Comparison of ENCODE assay signal across 1 cellular context in the genomic region with DNA sequence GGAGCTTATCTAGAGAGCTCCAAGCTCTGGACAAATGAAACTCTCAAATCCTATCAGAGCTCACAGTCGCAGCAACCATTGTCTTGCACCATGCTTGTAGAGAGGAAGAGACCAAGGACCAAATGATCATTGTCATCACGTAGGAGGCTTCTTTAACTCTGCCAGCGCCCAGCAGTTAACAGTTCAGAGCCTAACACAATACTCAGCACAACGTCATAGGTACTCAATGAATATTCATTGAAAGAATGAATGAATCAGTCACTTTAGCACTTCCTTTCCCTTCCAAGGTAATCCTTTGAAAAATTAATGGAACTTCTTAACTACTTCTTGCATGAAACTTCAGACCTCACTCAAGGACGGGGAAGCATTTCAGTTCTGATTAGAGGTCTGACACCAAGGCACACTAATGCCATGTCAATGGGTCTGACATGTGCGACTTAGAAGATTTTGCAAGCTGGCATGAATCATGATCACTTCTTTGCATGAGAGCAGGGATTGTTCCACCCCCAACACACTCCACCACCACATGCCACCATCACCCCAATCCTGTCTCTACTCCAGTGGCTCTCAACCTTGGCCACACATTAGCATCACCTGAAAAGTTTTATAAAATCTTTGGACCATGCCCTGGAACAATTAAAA.
TF ChIP-seq lines count a peak whose summit lies in the region.

No MANE protein-coding gene starts in this region.

TF ChIP-seq in H1, 55 proteins besides CTCF, POLR2A, EP300 and RAD21:
- no peak for TF ChIP-seq JUN (IDR thresholded peaks at IDR 0.05; ENCODE audit: low read depth, low read length)
- no peak for TF ChIP-seq NRF1 (IDR thresholded peaks at IDR 0.05; ENCODE audit: low read depth, low read length)
- no peak for TF ChIP-seq SP4 (IDR thresholded peaks at IDR 0.05; ENCODE audit: low read length)
- TF ChIP-seq SIRT6 (IDR thresholded peaks at IDR 0.05; ENCODE audit: low read length): no peak
- TF ChIP-seq BRCA1 (IDR thresholded peaks at IDR 0.05; ENCODE audit: low read depth, low read length): no peak
- no peak for TF ChIP-seq CREB1 (IDR thresholded peaks at IDR 0.05)
- TF ChIP-seq, protein P1, sequence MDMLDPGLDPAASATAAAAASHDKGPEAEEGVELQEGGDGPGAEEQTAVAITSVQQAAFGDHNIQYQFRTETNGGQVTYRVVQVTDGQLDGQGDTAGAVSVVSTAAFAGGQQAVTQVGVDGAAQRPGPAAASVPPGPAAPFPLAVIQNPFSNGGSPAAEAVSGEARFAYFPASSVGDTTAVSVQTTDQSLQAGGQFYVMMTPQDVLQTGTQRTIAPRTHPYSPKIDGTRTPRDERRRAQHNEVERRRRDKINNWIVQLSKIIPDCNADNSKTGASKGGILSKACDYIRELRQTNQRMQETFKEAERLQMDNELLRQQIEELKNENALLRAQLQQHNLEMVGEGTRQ (IDR thresholded peaks at IDR 0.05; ENCODE audit: low read length): no peak
- no peak for TF ChIP-seq HDAC2 (IDR thresholded peaks at IDR 0.05; ENCODE audit: borderline replicate concordance in 1 of 2, low read depth in 2 of 2, low read length in 2 of 2)
- no peak for TF ChIP-seq FOSL1 (IDR thresholded peaks at IDR 0.05; ENCODE audit: insufficient read depth, low read depth, low read length)
- TF ChIP-seq MAFK (IDR thresholded peaks at IDR 0.05; ENCODE audit: low read depth, low read length): no peak
